In genomic region chr2:232875256-232876070, GRCh38 we compare ENCODE assay signal across 8 cellular contexts. TPM values are rescaled to one million over a fixed set of nuclear protein-coding genes. Genes with fewer than 3 reads are reported as not detected.
DNase-seq lines count a peak whose midpoint lies in the region; ATAC-seq and TF ChIP-seq lines count a peak whose summit lies in the region.

No MANE protein-coding gene starts in this region.

- no peaks in the 10 kb centered on the region for H3K9me3 ChIP-seq in CD4-positive, alpha-beta T cell (ENCODE audit: control insufficient read depth, low read length)

- no peak for ATAC-seq in CD4-positive, alpha-beta T cell (ENCODE audit: poor library complexity)
- ATAC-seq in effector memory CD8-positive, alpha-beta T cell (replicated peaks) = no peak
- ATAC-seq in natural killer cell = no peak
- ATAC-seq in GM21360 (IDR thresholded peaks at IDR 0.05; ENCODE audit: unreplicated experiment) = no peak
- no peak for ATAC-seq in HG03565 (IDR thresholded peaks at IDR 0.05; ENCODE audit: unreplicated experiment)

- peaks cover 9% of the 10 kb centered on the region for H3K4me1 Mint-ChIP-seq in CD4-positive, alpha-beta T cell (ENCODE audit: low read depth)
- H3K4me1 Mint-ChIP-seq in effector memory CD8-positive, alpha-beta T cell (ENCODE audit: low read depth in 2 of 2) = peaks cover 8% of the 10 kb centered on the region in 2 donors
- H3K4me1 Mint-ChIP-seq in natural killer cell = peaks cover 0 to 5% of the 10 kb centered on the region in 2 donors

- H3K27ac Mint-ChIP-seq in CD4-positive, alpha-beta T cell = no peak overlapping the region
- peak overlapping the region in 1 of 2 donors; percentile 38 for H3K27ac Mint-ChIP-seq in effector memory CD8-positive, alpha-beta T cell
- H3K27ac Mint-ChIP-seq in natural killer cell = no peak overlapping the region

- no peak overlapping the region for H3K9ac ChIP-seq in KMS-11

- H2AFZ ChIP-seq in KMS-11 (ENCODE audit: low read depth) = peak overlapping the region; percentile 30; the same call in 1 of the 2 replicates

- no peak for TF ChIP-seq CTCF in CD4-positive, alpha-beta T cell (IDR thresholded peaks at IDR 0.05)
- no peak for TF ChIP-seq CTCF in KMS-11 (conservative IDR thresholded peaks at IDR 0.05; ENCODE audit: low read depth, low read length)
- TF ChIP-seq CTCF in natural killer cell (IDR thresholded peaks at IDR 0.05) = no peak

- H3K4me3 ChIP-seq in KMS-11 (IDR thresholded peaks at IDR 0.05; ENCODE audit: insufficient read depth, low read depth, low read length) = no peak overlapping the region

- CTCF ChIA-PET in CD4-positive, alpha-beta T cell (lab: Charles Lee) = no interaction called here

- H3K79me2 ChIP-seq in KMS-11 (ENCODE audit: insufficient read depth, low read depth) = no peaks in the 10 kb centered on the region

- intact Hi-C loops in CD4-positive, alpha-beta T cell (cut with DNase I, micrococcal nuclease) = no loop called here
- intact Hi-C loops in natural killer cell (cut with micrococcal nuclease) = no loop called here

- peak overlapping the region; percentile 57; the same call in 1 of the 2 replicates for H3K4me2 ChIP-seq in KMS-11

- no peaks in the 10 kb centered on the region for H3K9me3 Mint-ChIP-seq in CD4-positive, alpha-beta T cell
- H3K9me3 Mint-ChIP-seq in effector memory CD8-positive, alpha-beta T cell = no peaks in the 10 kb centered on the region
- no peaks in the 10 kb centered on the region for H3K9me3 Mint-ChIP-seq in natural killer cell

- H3K4me1 ChIP-seq in KMS-11 (ENCODE audit: low read depth, poor library complexity, severe bottlenecking) = no peaks in the 10 kb centered on the region

- no peak for DNase-seq in CD4-positive, alpha-beta T cell
- no peak for DNase-seq in effector memory CD8-positive, alpha-beta T cell
- no peak for DNase-seq in natural killer cell
- no peak for DNase-seq in occipital lobe (lab: John Stamatoyannopoulos, UW)
- DNase-seq in NCI-H1694 treated with DMSO at 0.1 percent for 48 hours (lab: John Stamatoyannopoulos, UW) = no peak

- H3K36me3 ChIP-seq in KMS-11 (ENCODE audit: insufficient read depth) = no peaks in the 10 kb centered on the region

- H3K36me3 Mint-ChIP-seq in CD4-positive, alpha-beta T cell (ENCODE audit: low read depth) = no peaks in the 10 kb centered on the region
- H3K36me3 Mint-ChIP-seq in effector memory CD8-positive, alpha-beta T cell (ENCODE audit: insufficient read depth) = no peaks in the 10 kb centered on the region
- H3K36me3 Mint-ChIP-seq in natural killer cell = no peaks in the 10 kb centered on the region

- no peaks in the 10 kb centered on the region for H4K20me1 ChIP-seq in KMS-11 (ENCODE audit: insufficient read depth)

- peak overlapping the region; percentile 76 for H3K4me3 Mint-ChIP-seq in CD4-positive, alpha-beta T cell
- H3K4me3 Mint-ChIP-seq in effector memory CD8-positive, alpha-beta T cell = peak overlapping the region; percentile 75 to 78
- peak overlapping the region; percentile 72 for H3K4me3 Mint-ChIP-seq in natural killer cell

- peaks cover 22% of the 10 kb centered on the region for H3K27me3 Mint-ChIP-seq in CD4-positive, alpha-beta T cell
- peaks cover 16 to 43% of the 10 kb centered on the region in 2 donors for H3K27me3 Mint-ChIP-seq in effector memory CD8-positive, alpha-beta T cell
- H3K27me3 Mint-ChIP-seq in natural killer cell (ENCODE audit: low read depth in 2 of 2) = peaks cover 8 to 10% of the 10 kb centered on the region in 2 donors

- H3K27ac ChIP-seq in CD4-positive, alpha-beta T cell (ENCODE audit: low read depth, low read length) = no peak overlapping the region
- H3K27ac ChIP-seq in KMS-11 = no peak overlapping the region

- peaks cover 20% of the 10 kb centered on the region for H3K27me3 ChIP-seq in CD4-positive, alpha-beta T cell (ENCODE audit: control insufficient read depth, insufficient read depth, low read length)
- no peaks in the 10 kb centered on the region for H3K27me3 ChIP-seq in KMS-11 (ENCODE audit: insufficient read depth, low read depth)

- POLR2A ChIA-PET in CD4-positive, alpha-beta T cell (lab: Charles Lee) = no interaction called here

RNA-seq across cellular contexts. Expression of gene SNORC, which starts 5.4 kb away (rescaled TPM):
- 1 to 10 TPM; 1.2 TPM for total RNA-seq in CD4-positive, alpha-beta T cell
- total RNA-seq in natural killer cell (1 to 10 TPM in 1 of 3 donors, under 1 TPM in 2; 0.47 to 1.0 (median 0.98) TPM), occipital lobe (1.6 TPM)
